ENCODE assay signal across 7 cellular contexts in the genomic region with DNA sequence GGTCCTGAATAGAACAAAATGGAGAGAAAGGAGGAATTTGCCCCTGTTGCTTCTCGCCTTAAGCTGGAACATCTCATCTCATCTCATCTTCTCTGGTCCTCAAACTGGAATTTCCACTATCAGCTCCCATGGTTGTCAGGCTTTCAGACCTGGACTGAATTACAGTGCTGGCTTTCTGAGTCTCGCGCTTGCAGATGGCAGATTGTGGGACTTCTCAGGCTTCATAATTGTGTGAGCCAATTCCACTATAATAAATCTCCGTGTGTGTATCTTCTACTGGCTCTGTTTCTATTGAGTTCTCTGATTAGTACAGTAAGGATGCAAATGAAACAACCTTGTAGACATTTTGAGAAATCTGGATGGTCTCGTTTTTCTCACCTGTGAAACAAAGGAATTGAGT.
"Had no signal": no experiment of that assay in that cellular context is flagged by ENCODE, and none has a peak within 500 bp of the region (broad histone marks: within the 10 kb centered on the region; RNA-seq: fewer than 3 reads in every experiment).

No MANE protein-coding gene starts in this region.

- H3K4me3 Mint-ChIP-seq: IgD-negative memory B cell had no signal

- H3K27ac ChIP-seq: HL-60 had no signal

- ATAC-seq: HepG2, K562 had no signal

- H3K4me1 Mint-ChIP-seq: IgD-negative memory B cell had no signal

- H3K27ac Mint-ChIP-seq: IgD-negative memory B cell had no signal

- H3K27me3 Mint-ChIP-seq: IgD-negative memory B cell had no signal

- DNase-seq: IMR-90, KBM-7, KG1 had no signal

- H3K4me3 ChIP-seq: K562 had no signal
